ENCODE assay signal across 18 cellular contexts in the genomic region with DNA sequence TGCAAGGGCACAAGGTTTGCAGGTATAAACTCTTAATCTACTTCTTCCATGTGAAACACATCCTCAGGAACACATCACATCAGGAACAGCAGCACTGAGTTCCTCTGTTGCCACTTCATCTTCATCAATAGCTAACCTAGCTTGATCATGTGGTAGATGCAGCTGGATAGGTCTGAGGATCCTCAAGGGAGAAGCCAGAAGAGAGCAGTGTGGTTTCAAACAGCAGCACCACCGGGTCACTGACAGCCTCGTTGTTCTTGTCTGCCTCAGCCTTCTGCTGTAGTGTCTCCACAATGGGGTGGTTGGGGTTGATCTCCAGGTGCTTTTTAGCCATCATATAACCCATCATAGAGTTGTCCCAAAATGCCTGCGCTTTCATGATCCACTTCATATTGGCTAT. TPM values are rescaled to one million over a fixed set of nuclear protein-coding genes. Genes with fewer than 3 reads are reported as not detected.
DNase-seq lines count a peak whose midpoint lies in the region; ATAC-seq, FAIRE-seq and TF ChIP-seq lines count a peak whose summit lies in the region.
"Had no signal": no experiment of that assay in that cellular context is flagged by ENCODE, and none has a peak within 500 bp of the region (broad histone marks: within the 10 kb centered on the region; RNA-seq: fewer than 3 reads in every experiment).

No MANE protein-coding gene starts in this region.

- CTCF ChIA-PET in K562 (lab: Yijun Ruan, JAX; ENCODE audit: low intra/inter-chr PET ratio) (no interaction called here), SK-N-SH (lab: Yijun Ruan, JAX) (interaction anchor here (1.0 kb wide), 1 partner anchor 14 kb away, joined by 3 read pairs; no protein-coding TSS in a partner anchor)

- DNase-seq in stimulated activated naive CD8-positive, alpha-beta T cell treated with anti-CD3 and anti-CD28 coated beads, Interleukin-15, amount 100 ng/mL, for 72 hours: no peak
- no peak for DNase-seq in stimulated activated naive CD8-positive, alpha-beta T cell treated with anti-CD3 and anti-CD28 coated beads, Interleukin-15, Interleukin-2, amounts not matched to agents 100 U/mL and 50 U/mL, for 24 hours
- peak; percentile 65 for DNase-seq in Jurkat, Clone E6-1 (ENCODE audit: low read depth, low spot score)
- DNase-seq in K562 (ENCODE audit: extremely low read depth in 1 of 4, low spot score in 3 of 4): no peak
- DNase-seq in COLO829 (ENCODE audit: low spot score): no peak
- no peak for DNase-seq in midbrain (lab: John Stamatoyannopoulos, UW)
- no peak for DNase-seq in SK-N-SH
- DNase-seq in GM03348 (ENCODE audit: low spot score): no peak
- DNase-seq: activated effector memory CD4-positive, alpha-beta T cell treated with Interleukin-2 at 50 U/mL for 16 hours; Calu3; H9; hypothalamus; left cardiac atrium; NCI-H1417; NCI-H510A; pancreas; upper lobe of left lung had no signal

- TF ChIP-seq CTCF in K562 (IDR thresholded peaks at IDR 0.05 in 2 of 3, conservative IDR thresholded peaks at IDR 0.05 in 1 of 3; ENCODE audit: insufficient read depth in 2 of 3, low read depth in 1 of 3, low read length in 3 of 3) (no peak), SK-N-SH (IDR thresholded peaks at IDR 0.05) (no peak)

- in situ Hi-C loops in K562 (cut with MboI): no loop called here

- peaks cover 0 to 3% of the 10 kb centered on the region in 2 experiments; a peak in 2 of 5 replicates for H3K4me1 ChIP-seq in K562 (replicated peaks in 1 of 2; ENCODE audit: control insufficient read depth in 2 of 2, insufficient read depth in 2 of 2, low read length in 2 of 2)
- no peaks in the 10 kb centered on the region; a peak in 1 of 4 replicates for H3K4me1 ChIP-seq in SK-N-SH (ENCODE audit: control insufficient read depth in 1 of 2, insufficient read depth in 2 of 2, low read depth in 1 of 2, low read length in 1 of 2)
- H3K4me1 ChIP-seq: pancreas had no signal

- H3K79me2 ChIP-seq in K562 (ENCODE audit: control insufficient read depth, insufficient read depth, low read length): peaks cover 91% of the 10 kb centered on the region
- peaks cover 79% of the 10 kb centered on the region for H3K79me2 ChIP-seq in SK-N-SH (ENCODE audit: insufficient read depth)

- no peak overlapping the region for H3K4me3 ChIP-seq in Jurkat, Clone E6-1 (ENCODE audit: low read length)
- no peak overlapping the region for H3K4me3 ChIP-seq in K562
- H3K4me3 ChIP-seq in SK-N-SH (ENCODE audit: low read depth in 2 of 2, low read length in 1 of 2): no peak overlapping the region
- H3K4me3 ChIP-seq: pancreas, upper lobe of left lung had no signal

- TF ChIP-seq RAD21 in K562 (CRISPR knock-in tag; conservative IDR thresholded peaks at IDR 0.05 in 1 of 2, IDR thresholded peaks at IDR 0.05 in 1 of 2) (peak in 1 of 2 experiments; percentile 26; a peak in 1 of 4 replicates), SK-N-SH (IDR thresholded peaks at IDR 0.05; ENCODE audit: low read length) (no peak)

- 51% methylated on average over 3 of the region's 3 CpGs for WGBS in K562 (ENCODE audit: insufficient coverage, low coverage, missing lambda C conversion rate)
- 90% methylated on average over 3 of the region's 3 CpGs for WGBS in SK-N-SH (ENCODE audit: low lambda C conversion rate)

- no peak overlapping the region for H3K4me2 ChIP-seq in K562 (ENCODE audit: insufficient read depth, low read length)
- no peak overlapping the region for H3K4me2 ChIP-seq in SK-N-SH

- H3K36me3 ChIP-seq in K562 (ENCODE audit: control insufficient read depth, insufficient read depth, low read length) (peaks cover 15% of the 10 kb centered on the region; the same call in 2 of the 3 replicates), SK-N-SH (replicated peaks in 1 of 2; ENCODE audit: control insufficient read depth in 1 of 2, insufficient read depth in 2 of 2, low read length in 1 of 2) (peaks cover 0 to 5% of the 10 kb centered on the region in 2 experiments)
- H3K36me3 ChIP-seq: pancreas, upper lobe of left lung had no signal

- POLR2A ChIA-PET in K562 (lab: Yijun Ruan, JAX): interaction anchor here (0.7 kb wide), 1 partner anchor 216 kb away, joined by 3 read pairs; no protein-coding TSS in a partner anchor
- POLR2A ChIA-PET in SK-N-SH (lab: Yijun Ruan, JAX): no interaction called here

- H2AFZ ChIP-seq in K562 (ENCODE audit: low read depth, low read length): no peak overlapping the region
- no peak overlapping the region for H2AFZ ChIP-seq in SK-N-SH (ENCODE audit: low read depth)

- H3K27me3 Mint-ChIP-seq in stimulated activated naive CD8-positive, alpha-beta T cell treated with anti-CD3 and anti-CD28 coated beads, Interleukin-15, amount 100 ng/mL, for 72 hours: no peaks in the 10 kb centered on the region

- no peaks in the 10 kb centered on the region for H3K9me1 ChIP-seq in K562 (ENCODE audit: control insufficient read depth, insufficient read depth, low read length)

- H3K4me3 Mint-ChIP-seq in stimulated activated naive CD8-positive, alpha-beta T cell treated with anti-CD3 and anti-CD28 coated beads, Interleukin-15, amount 100 ng/mL, for 72 hours: no peak overlapping the region
- H3K4me3 Mint-ChIP-seq: H9 had no signal

- H3K4me1 Mint-ChIP-seq in stimulated activated naive CD8-positive, alpha-beta T cell treated with anti-CD3 and anti-CD28 coated beads, Interleukin-15, amount 100 ng/mL, for 72 hours: peaks cover 46% of the 10 kb centered on the region

- no peak for TF ChIP-seq EP300 in K562 (IDR thresholded peaks at IDR 0.05; ENCODE audit: low read length)
- TF ChIP-seq EP300 in SK-N-SH (IDR thresholded peaks at IDR 0.05; ENCODE audit: borderline replicate concordance in 1 of 2, low read depth in 1 of 2, low read length in 1 of 2): no peak

- intact Hi-C loops in K562 (cut with micrococcal nuclease): no loop called here

- H3K27me3 ChIP-seq in K562 (ENCODE audit: control insufficient read depth in 2 of 2, insufficient read depth in 2 of 2, low read length in 2 of 2) (no peaks in the 10 kb centered on the region), SK-N-SH (ENCODE audit: insufficient read depth) (no peaks in the 10 kb centered on the region)
- H3K27me3 ChIP-seq: pancreas, upper lobe of left lung had no signal

- H3K9ac ChIP-seq in K562 (ENCODE audit: insufficient read depth in 1 of 2, low read depth in 2 of 2, low read length in 2 of 2) (no peak overlapping the region), SK-N-SH (no peak overlapping the region)

- H3F3A ChIP-seq in SK-N-SH (replicated peaks; ENCODE audit: insufficient read depth): no peaks in the 10 kb centered on the region

- BruUV-seq in K562 (replicated peaks; lab: Mats Ljungman, UMichigan): no TSS peak

- 0 out of 2 replicates have a peak, but pooled peaks cover 9% of the 10 kb centered on the region for H4K20me1 ChIP-seq in K562 (replicated peaks; ENCODE audit: control insufficient read depth, insufficient read depth, low read length)
- peaks cover 3% of the 10 kb centered on the region; the same call in 1 of the 2 replicates for H4K20me1 ChIP-seq in SK-N-SH (ENCODE audit: insufficient read depth)

- no peaks in the 10 kb centered on the region for H3K9me3 Mint-ChIP-seq in stimulated activated naive CD8-positive, alpha-beta T cell treated with anti-CD3 and anti-CD28 coated beads, Interleukin-15, amount 100 ng/mL, for 72 hours

- ATAC-seq in stimulated activated naive CD8-positive, alpha-beta T cell treated with anti-CD3 and anti-CD28 coated beads, Interleukin-15, amount 100 ng/mL, for 72 hours: peak; percentile 53
- no peak for ATAC-seq in stimulated activated naive CD8-positive, alpha-beta T cell treated with anti-CD3 and anti-CD28 coated beads, Interleukin-15, Interleukin-2, amounts not matched to agents 100 U/mL and 50 U/mL, for 24 hours
- peak; percentile 86 for ATAC-seq in K562
- ATAC-seq: left cardiac atrium, pancreas, SK-N-SH treated with all-trans-retinoic acid at 6 μM for 48 hours had no signal

- H3K9me2 ChIP-seq in SK-N-SH: no peaks in the 10 kb centered on the region

- H3K9me3 ChIP-seq in K562 (replicated peaks; ENCODE audit: control insufficient read depth, insufficient read depth, low read depth, low read length) (no peaks in the 10 kb centered on the region), SK-N-SH (no peaks in the 10 kb centered on the region)
- H3K9me3 ChIP-seq: pancreas, upper lobe of left lung had no signal

- peak; percentile 66 for FAIRE-seq in K562 (lab: Jason Lieb, UNC)
- FAIRE-seq: pancreas had no signal

- no peak for TF ChIP-seq POLR2A in K562 (conservative IDR thresholded peaks at IDR 0.05)

- H3K27ac ChIP-seq in K562 (ENCODE audit: extremely low read depth, low read depth, low read length): no peak overlapping the region
- no peak overlapping the region for H3K27ac ChIP-seq in SK-N-SH (ENCODE audit: low read depth in 2 of 2, low read length in 1 of 2)
- H3K27ac ChIP-seq: pancreas, upper lobe of left lung had no signal

- H3K27ac Mint-ChIP-seq in stimulated activated naive CD8-positive, alpha-beta T cell treated with anti-CD3 and anti-CD28 coated beads, Interleukin-15, amount 100 ng/mL, for 72 hours: no peak overlapping the region

TF ChIP-seq in K562, 482 proteins besides CTCF, POLR2A, EP300 and RAD21 (continues in another document):
- no peak for TF ChIP-seq ZNF41 (CRISPR knock-in tag; conservative IDR thresholded peaks at IDR 0.05)
- no peak for TF ChIP-seq MAFG (tag; conservative IDR thresholded peaks at IDR 0.05)

RNA-seq across cellular contexts. Expression of a gene that starts 58.8 kb away (rescaled TPM):
- polyA plus RNA-seq in Jurkat, Clone E6-1 (2012; ENCODE audit: insufficient read depth, insufficient read length): 101 TPM
- total RNA-seq in K562 (2011; cell fraction: chromatin; rRNA removed; ENCODE audit: low replicate concordance): 130 and 336 TPM in 2 replicates
- 99.7 and 127 TPM in 2 replicates for total RNA-seq in K562 (2011; cell fraction: nucleolus; rRNA removed)
- 159 and 204 TPM in 2 replicates for total RNA-seq in K562 (2011; cell fraction: nucleoplasm; rRNA removed)
- total RNA-seq in K562 (2014; rRNA removed): 75.8 and 77.6 TPM in 2 replicates
- 55.4 and 67.1 TPM in 2 replicates for total RNA-seq in K562 (2014; rRNA removed; fragmentation: Illumina TruSeq; extraction: Trizol)
- 47.8 and 53.9 TPM in 2 replicates for total RNA-seq in K562 (2015; rRNA removed; fragmentation: Illumina TruSeq; extraction: Trizol)
- total RNA-seq in K562 (2021): 76.9 and 87.1 TPM in 2 replicates
- polyA plus RNA-seq in K562 (2011; rRNA removed): 128 and 152 TPM in 2 replicates
- polyA plus RNA-seq in K562 (2011; cell fraction: cytosol; rRNA removed): 38.4 and 51.8 TPM in 2 replicates
- polyA plus RNA-seq in K562 (2011; cell fraction: nucleus; rRNA removed): 44.2 and 50.4 TPM in 2 replicates
- 87.7 and 112 TPM in 2 replicates for polyA plus RNA-seq in K562 (2012)
- polyA plus RNA-seq in K562 (2014; fragmentation: Illumina TruSeq; extraction: Trizol): 57.3 and 62.8 TPM in 2 replicates
- polyA plus RNA-seq in K562 (2014; fragmentation: Nextera tagmentation; extraction: Ambion mirVana): 10 to 100 TPM; 11.9 to 14.0 TPM
- 59.9 and 68.8 TPM in 2 replicates for polyA plus RNA-seq in K562 (2014; rRNA removed)
- polyA minus RNA-seq in K562 (2011; rRNA and poly(A)+ RNA removed): 238 and 267 TPM in 2 replicates
- 69.0 and 93.3 TPM in 2 replicates for polyA minus RNA-seq in K562 (2011; cell fraction: cytosol; rRNA and poly(A)+ RNA removed)
- 76.6 and 134 TPM in 2 replicates for polyA minus RNA-seq in K562 (2011; cell fraction: nucleus; rRNA and poly(A)+ RNA removed)
- polyA plus RNA-seq in SK-N-SH (2012; rRNA removed): 83.5 and 104 TPM in 2 replicates
- 77.8 and 97.2 TPM in 2 replicates for polyA plus RNA-seq in SK-N-SH (2012; cell fraction: cytosol; rRNA removed)
- polyA plus RNA-seq in SK-N-SH (2012; cell fraction: nucleus; rRNA removed): 47.5 and 51.8 TPM in 2 replicates
